In the genomic region with DNA sequence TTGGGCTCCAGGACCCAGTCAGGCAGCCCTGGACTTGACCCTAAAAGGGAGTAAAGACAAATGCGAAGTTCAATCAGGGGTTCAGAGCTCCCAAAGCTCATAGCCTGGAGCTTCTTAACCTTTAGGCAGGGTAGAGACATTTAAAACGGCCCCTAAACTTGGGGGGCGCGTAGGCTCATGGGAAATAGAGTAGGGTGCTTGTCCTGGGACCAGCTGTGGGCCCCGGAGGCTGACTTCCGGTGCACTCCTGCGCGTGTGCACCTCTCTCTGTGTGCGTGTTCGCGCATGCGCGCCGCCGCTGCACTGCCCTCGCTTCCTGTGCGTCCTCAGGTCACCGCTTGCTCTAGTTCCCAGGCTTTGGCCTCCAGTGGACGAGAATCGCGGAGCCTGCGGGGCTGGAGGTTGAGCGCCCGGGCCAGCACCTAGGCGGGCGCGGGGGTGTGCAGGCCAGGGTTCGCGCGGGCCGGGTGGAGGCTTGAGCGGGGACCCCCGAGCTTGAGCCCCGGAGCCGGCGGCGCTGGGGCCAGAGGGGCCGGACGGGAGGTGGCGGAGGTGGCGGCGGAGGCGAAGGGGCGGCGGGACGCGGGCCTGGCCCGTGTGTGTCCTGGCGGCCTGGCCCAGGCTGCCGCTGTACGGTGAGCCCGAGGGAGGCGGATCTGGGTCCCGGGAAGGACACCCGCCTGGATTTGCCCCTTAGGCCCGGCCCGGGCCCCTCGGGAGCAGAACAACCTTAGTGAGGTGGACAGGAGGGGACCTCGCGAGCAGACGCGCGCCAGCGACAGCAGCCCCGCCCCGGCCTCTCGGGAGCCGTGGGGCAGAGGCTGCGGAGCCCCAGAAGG, we compare ENCODE assay signal across 8 cellular contexts. TPM values are rescaled to one million over a fixed set of nuclear protein-coding genes. Genes with fewer than 3 reads are reported as not detected.
DNase-seq lines count a peak whose midpoint lies in the region; ATAC-seq and TF ChIP-seq lines count a peak whose summit lies in the region.

A gene (plus strand): TSS at position 303 of the 839 bp plus-strand sequence. CDS start 2,217 bp downstream, outside the sequence.

- H4K20me1 ChIP-seq in OCI-LY3 (ENCODE audit: insufficient read depth, low read length): no peaks in the 10 kb centered on the region

- TF ChIP-seq CTCF in OCI-LY3 (IDR thresholded peaks at IDR 0.05; ENCODE audit: low read depth, low read length): no peak

- peak within 1 kb of the TSS; percentile 29; the same call in 1 of the 2 replicates for H2AFZ ChIP-seq in OCI-LY3 (ENCODE audit: low read depth, low read length)

- peak; percentile 99 for DNase-seq in DMS 273 (lab: John Stamatoyannopoulos, UW; ENCODE audit: unreplicated experiment)
- DNase-seq in activated CD8-positive, alpha-beta memory T cell treated with anti-CD3 and anti-CD28 coated beads, Interleukin-2, amount 50 U/mL, for 48 hours: peak; percentile 94
- DNase-seq in epidermal melanocyte (ENCODE audit: insufficient read length, low spot score): peak; percentile 71
- DNase-seq in middle frontal gyrus (ENCODE audit: extremely low spot score, low spot score): peak; percentile 82
- DNase-seq in stimulated activated CD8-positive, alpha-beta memory T cell treated with anti-CD3 and anti-CD28 coated beads, Interleukin-2, amount 100 ng/mL, for 1 hour (ENCODE audit: low read depth in 2 of 2): peak; percentile 69 to 83

- peaks cover 9% of the 10 kb centered on the region; the same call in 1 of the 2 replicates for H3K9me3 ChIP-seq in HUES64 (ENCODE audit: insufficient read depth, low read depth, low read length)
- no peaks in the 10 kb centered on the region for H3K9me3 ChIP-seq in OCI-LY3 (ENCODE audit: insufficient read depth, low read length)

- ATAC-seq in GM21515 (IDR thresholded peaks at IDR 0.05; ENCODE audit: unreplicated experiment): peak; percentile 100

- H3K4me2 ChIP-seq in OCI-LY3 (ENCODE audit: low read length): peak within 1 kb of the TSS; percentile 50

- peaks cover 14% of the 10 kb centered on the region for H3K79me2 ChIP-seq in OCI-LY3 (ENCODE audit: low read length)

- H3K36me3 ChIP-seq in HUES64 (ENCODE audit: insufficient read depth, low read length) (peaks cover 21% of the 10 kb centered on the region), OCI-LY3 (replicated peaks; ENCODE audit: low read depth, low read length) (peaks cover 3% of the 10 kb centered on the region)

- H3K4me1 ChIP-seq in HUES64 (ENCODE audit: insufficient read depth, low read length) (no peaks in the 10 kb centered on the region), OCI-LY3 (ENCODE audit: low read length) (no peaks in the 10 kb centered on the region)

- no peaks in the 10 kb centered on the region; the same call in 1 of the 2 replicates for H3K27me3 ChIP-seq in HUES64 (ENCODE audit: insufficient read depth, low read length)
- H3K27me3 ChIP-seq in OCI-LY3 (ENCODE audit: low read depth, low read length): no peaks in the 10 kb centered on the region

- peak within 1 kb of the TSS; percentile 73 for H3K27ac ChIP-seq in HUES64 (ENCODE audit: low read depth, low read length)
- peak within 1 kb of the TSS; percentile 41 for H3K27ac ChIP-seq in OCI-LY3 (ENCODE audit: low read length)

- H3K4me3 ChIP-seq in HUES64 (ENCODE audit: low read length): peak within 1 kb of the TSS; percentile 70
- H3K4me3 ChIP-seq in OCI-LY3 (ENCODE audit: low read length): peak within 1 kb of the TSS; percentile 98

- under 1% methylated on average over 69 of the region's 69 CpGs for WGBS in HUES64

- peak within 1 kb of the TSS; percentile 77 for H3K9ac ChIP-seq in HUES64 (ENCODE audit: low read depth, low read length)
- peak within 1 kb of the TSS; percentile 94 for H3K9ac ChIP-seq in OCI-LY3 (ENCODE audit: low read length)

RNA-seq across cellular contexts. Expression of the gene that starts here (rescaled TPM):
- polyA plus RNA-seq in HUES64 (2013, experiment 1 of 2): 7.4 TPM
- 8.2 TPM for polyA plus RNA-seq in HUES64 (2013, experiment 2 of 2)

Comparison
In these comparisons a context has a peak if more than half of its experiments do, and no peak if none do; other contexts are left out.
1. Peak in every context shown above with its lines: DNase-seq, ATAC-seq, H3K4me3 ChIP-seq and H3K27ac ChIP-seq.